In the genomic region with DNA sequence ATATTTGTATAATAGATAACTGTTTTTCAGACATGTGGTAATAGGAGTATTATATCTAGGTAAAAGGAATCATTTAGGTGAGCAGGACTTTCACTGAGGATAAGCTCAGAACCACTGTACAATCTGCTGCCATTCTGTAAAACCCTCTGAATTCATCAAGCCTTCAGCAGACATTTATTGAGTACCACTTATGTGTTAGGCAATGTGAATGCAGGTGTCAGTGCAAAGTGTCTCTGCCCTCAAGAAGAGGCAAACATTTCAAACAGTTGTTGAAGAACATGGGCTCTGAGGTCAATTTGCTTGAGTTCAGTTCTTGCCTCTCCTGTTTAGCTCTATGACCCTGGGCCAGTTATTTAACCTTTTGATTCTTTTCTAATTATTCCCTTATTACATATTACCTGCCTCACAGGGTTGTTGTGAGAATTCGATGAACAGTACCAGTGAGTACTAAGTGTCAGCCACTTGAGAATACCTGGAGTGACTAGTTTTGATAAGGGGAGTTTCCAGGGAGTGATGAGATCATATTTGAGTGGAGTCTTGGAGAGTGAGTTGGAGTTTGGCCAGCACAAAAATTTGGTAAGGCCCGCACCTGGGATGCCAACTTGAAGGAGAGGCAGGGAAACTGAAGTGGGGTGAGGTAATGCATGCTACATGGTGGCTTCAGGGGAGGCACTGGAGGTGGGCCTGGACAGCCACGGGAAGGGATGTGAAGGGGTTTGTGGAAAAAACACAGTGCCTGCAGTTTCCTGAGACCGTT, we compare ENCODE assay signal across 1 cellular context.
TF ChIP-seq lines count a peak whose summit lies in the region.

No MANE protein-coding gene starts in this region.

TF ChIP-seq in H1, 55 proteins besides CTCF, POLR2A, EP300 and RAD21:
- TF ChIP-seq, protein P1, sequence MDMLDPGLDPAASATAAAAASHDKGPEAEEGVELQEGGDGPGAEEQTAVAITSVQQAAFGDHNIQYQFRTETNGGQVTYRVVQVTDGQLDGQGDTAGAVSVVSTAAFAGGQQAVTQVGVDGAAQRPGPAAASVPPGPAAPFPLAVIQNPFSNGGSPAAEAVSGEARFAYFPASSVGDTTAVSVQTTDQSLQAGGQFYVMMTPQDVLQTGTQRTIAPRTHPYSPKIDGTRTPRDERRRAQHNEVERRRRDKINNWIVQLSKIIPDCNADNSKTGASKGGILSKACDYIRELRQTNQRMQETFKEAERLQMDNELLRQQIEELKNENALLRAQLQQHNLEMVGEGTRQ (IDR thresholded peaks at IDR 0.05; ENCODE audit: low read length) = no peak
- no peak for TF ChIP-seq RXRA (IDR thresholded peaks at IDR 0.05; ENCODE audit: insufficient read depth, low read depth, low read length)
- TF ChIP-seq SIN3A (conservative IDR thresholded peaks at IDR 0.05 in 1 of 2, IDR thresholded peaks at IDR 0.05 in 1 of 2; ENCODE audit: low read depth in 1 of 2, low read length in 2 of 2) = no peak
- no peak for TF ChIP-seq RNF2 (IDR thresholded peaks at IDR 0.05; ENCODE audit: borderline replicate concordance, low read depth, low read length, missing control alignments, poor library complexity, severe bottlenecking)
- TF ChIP-seq TEAD4 (IDR thresholded peaks at IDR 0.05; ENCODE audit: low read depth, low read length) = no peak
- no peak for TF ChIP-seq BRCA1 (IDR thresholded peaks at IDR 0.05; ENCODE audit: low read depth, low read length)
- TF ChIP-seq CHD1 (IDR thresholded peaks at IDR 0.05; ENCODE audit: low read depth, low read length) = no peak
- TF ChIP-seq TBP (IDR thresholded peaks at IDR 0.05; ENCODE audit: low read depth, low read length) = no peak
- TF ChIP-seq SP4 (IDR thresholded peaks at IDR 0.05; ENCODE audit: low read length) = no peak
- no peak for TF ChIP-seq TAF7 (optimal IDR thresholded peaks at IDR 0.05; ENCODE audit: borderline replicate concordance, low read depth, low read length)
- TF ChIP-seq PHF8 (conservative IDR thresholded peaks at IDR 0.05; ENCODE audit: low read depth, low read length) = no peak
- no peak for TF ChIP-seq JUN (IDR thresholded peaks at IDR 0.05; ENCODE audit: low read depth, low read length)
- no peak for TF ChIP-seq JUND (IDR thresholded peaks at IDR 0.05; ENCODE audit: low read length)
- no peak for TF ChIP-seq HDAC2 (IDR thresholded peaks at IDR 0.05; ENCODE audit: borderline replicate concordance in 1 of 2, low read depth in 2 of 2, low read length in 2 of 2)
- TF ChIP-seq GTF2F1 (IDR thresholded peaks at IDR 0.05; ENCODE audit: borderline replicate concordance, low read depth, low read length) = no peak
- TF ChIP-seq SP1 (IDR thresholded peaks at IDR 0.05; ENCODE audit: low read depth, low read length) = no peak
- TF ChIP-seq TAF1 (IDR thresholded peaks at IDR 0.05; ENCODE audit: low read depth, low read length) = no peak
- no peak for TF ChIP-seq RBBP5 (IDR thresholded peaks at IDR 0.05; ENCODE audit: borderline replicate concordance, low read depth, low read length)
